ENCODE assay signal across 1 cellular context in the genomic region with DNA sequence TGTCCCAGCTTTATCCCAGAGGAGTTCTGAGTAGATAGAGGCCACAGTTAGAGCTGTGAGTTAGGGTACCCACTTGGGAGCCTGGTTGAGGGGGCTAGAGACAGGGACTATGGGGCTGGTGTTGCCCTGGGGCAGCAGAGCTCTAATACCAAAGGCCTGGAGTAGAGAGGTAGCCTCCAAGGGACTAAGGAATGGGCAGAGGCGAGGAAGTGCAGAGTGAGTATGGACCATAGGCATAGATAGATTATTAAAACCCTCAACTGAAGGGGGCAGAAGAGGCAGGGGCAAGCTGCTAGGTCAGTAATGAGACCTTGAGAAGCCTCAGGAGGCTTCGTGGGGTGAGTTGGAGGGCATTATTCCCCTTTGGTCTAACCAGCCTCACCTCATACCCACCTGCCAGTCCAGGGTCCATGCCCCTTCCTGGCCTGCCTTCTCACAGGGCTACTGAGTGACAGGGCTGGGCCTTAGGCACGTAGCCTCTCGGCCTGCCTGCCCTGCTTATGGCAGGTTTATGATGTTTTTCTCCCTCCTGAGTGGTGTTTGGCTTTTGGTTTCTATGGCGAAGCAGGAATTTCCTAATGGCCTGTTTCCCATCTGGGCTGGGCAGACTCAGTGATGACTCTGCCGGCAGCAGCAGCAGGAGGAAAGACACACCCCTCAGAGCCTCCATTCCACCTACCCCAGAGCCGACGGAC.
A peak's percentile ranks its signal among the peaks of the same experiment; 100 is the strongest.
TF ChIP-seq lines count a peak whose summit lies in the region.

No MANE protein-coding gene starts in this region.

TF ChIP-seq in IMR-90, 13 proteins besides CTCF, POLR2A, EP300 and RAD21 (continued from another document):
- TF ChIP-seq, protein P1, sequence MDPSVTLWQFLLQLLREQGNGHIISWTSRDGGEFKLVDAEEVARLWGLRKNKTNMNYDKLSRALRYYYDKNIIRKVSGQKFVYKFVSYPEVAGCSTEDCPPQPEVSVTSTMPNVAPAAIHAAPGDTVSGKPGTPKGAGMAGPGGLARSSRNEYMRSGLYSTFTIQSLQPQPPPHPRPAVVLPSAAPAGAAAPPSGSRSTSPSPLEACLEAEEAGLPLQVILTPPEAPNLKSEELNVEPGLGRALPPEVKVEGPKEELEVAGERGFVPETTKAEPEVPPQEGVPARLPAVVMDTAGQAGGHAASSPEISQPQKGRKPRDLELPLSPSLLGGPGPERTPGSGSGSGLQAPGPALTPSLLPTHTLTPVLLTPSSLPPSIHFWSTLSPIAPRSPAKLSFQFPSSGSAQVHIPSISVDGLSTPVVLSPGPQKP (IDR thresholded peaks at IDR 0.05; ENCODE audit: borderline replicate concordance, low read depth, low read length): no peak
- TF ChIP-seq RFX5 (IDR thresholded peaks at IDR 0.05; ENCODE audit: low read depth, low read length): no peak
- no peak for TF ChIP-seq CHD1 (IDR thresholded peaks at IDR 0.05; ENCODE audit: low read depth, low read length)
- no peak for TF ChIP-seq RCOR1 (IDR thresholded peaks at IDR 0.05; ENCODE audit: insufficient replicate concordance, low read length)
- 0 out of 2 replicates have a peak, but pooled peaks have one; percentile 10 for TF ChIP-seq SMC3 (IDR thresholded peaks at IDR 0.05; ENCODE audit: low read depth, low read length)
- peak; percentile 52; the same call in 1 of the 2 replicates for TF ChIP-seq MAZ (IDR thresholded peaks at IDR 0.05; ENCODE audit: borderline replicate concordance, low read depth, low read length)
- TF ChIP-seq MXI1 (IDR thresholded peaks at IDR 0.05; ENCODE audit: borderline replicate concordance, low read depth, low read length): peak; percentile 49; the same call in 1 of the 2 replicates
- TF ChIP-seq FOS (IDR thresholded peaks at IDR 0.05; ENCODE audit: low read depth, low read length): peak; percentile 47; the same call in 1 of the 2 replicates
- no peak for TF ChIP-seq MAFK (IDR thresholded peaks at IDR 0.05; ENCODE audit: low read depth, low read length)
- peak; percentile 55 for TF ChIP-seq CEBPB (IDR thresholded peaks at IDR 0.05; ENCODE audit: low read depth, low read length)
